In the genomic region with DNA sequence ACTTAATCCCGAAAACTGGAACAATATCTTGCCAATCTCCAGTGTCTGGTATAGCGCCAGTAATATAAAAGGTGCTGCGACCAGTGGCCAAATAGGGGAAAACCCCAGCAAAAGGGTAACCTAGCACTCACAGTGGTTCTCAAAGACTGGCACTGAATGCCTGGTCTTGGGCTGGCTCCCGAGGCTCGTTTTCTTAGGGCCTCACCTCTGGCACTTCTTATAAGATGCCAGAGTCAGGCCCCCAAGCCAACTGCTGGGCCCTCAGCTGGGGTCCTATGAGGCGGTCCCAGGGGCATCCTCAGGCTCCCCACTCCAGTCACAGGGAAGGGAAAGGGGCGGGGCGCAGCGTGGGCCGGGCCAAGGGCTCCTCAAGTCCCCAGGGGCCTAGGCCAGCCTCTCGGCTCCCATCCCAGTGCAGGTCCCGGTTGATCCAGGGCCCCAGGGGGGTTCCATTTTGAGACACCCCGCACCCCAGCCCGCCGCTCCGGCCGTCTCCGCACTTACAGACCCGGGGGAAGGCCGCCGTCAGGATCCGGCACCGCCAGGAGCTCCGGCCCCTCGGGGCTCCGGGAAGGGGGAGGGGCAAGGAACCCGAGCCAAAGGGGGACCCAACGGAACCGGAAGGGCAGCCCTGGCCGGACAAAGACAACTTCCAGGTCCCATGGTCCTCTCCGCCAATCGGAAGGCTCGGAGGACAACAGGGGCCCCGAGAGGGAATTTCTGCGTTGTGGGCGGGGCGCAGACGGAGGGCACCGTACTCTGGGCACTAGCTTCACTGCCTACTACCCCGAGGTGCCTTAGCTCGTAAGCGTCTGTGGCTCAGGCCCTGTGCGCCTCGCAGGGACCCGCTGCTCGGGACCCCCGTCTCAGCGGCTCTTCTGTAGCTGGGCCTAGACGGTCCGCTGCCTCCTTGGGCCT, we compare ENCODE assay signal across 8 cellular contexts. TPM values are rescaled to one million over a fixed set of nuclear protein-coding genes. Genes with fewer than 3 reads are reported as not detected.
A peak's percentile ranks its signal among the peaks of the same experiment; 100 is the strongest.
DNase-seq lines count a peak whose midpoint lies in the region; ATAC-seq, FAIRE-seq and TF ChIP-seq lines count a peak whose summit lies in the region.

Gene ZBTB26, minus strand, starts transcription at position 580 of the 918 bp plus-strand sequence. CDS start 11,578 bp downstream, outside the sequence.

- TF ChIP-seq POLR2A in GM18526 (IDR thresholded peaks at IDR 0.05; ENCODE audit: extremely low read depth, insufficient read length) = peak; percentile 91

- H3K36me3 Mint-ChIP-seq in brain = peaks cover 5% of the 10 kb centered on the region

- H3K27me3 ChIP-seq in iPS-15b (ENCODE audit: control insufficient read depth, insufficient read depth, low read length) (no peaks in the 10 kb centered on the region), skeletal muscle satellite cell (ENCODE audit: control insufficient read depth, insufficient read depth, low read length) (no peaks in the 10 kb centered on the region)

- peaks cover 3% of the 10 kb centered on the region for H3K27me3 Mint-ChIP-seq in brain

- peak within 1 kb of the TSS; percentile 83 for H3K4me2 ChIP-seq in skeletal muscle satellite cell (ENCODE audit: low read length)

- H3K4me1 ChIP-seq in iPS-15b (ENCODE audit: control insufficient read depth, insufficient read depth, low read length) (peaks cover 6% of the 10 kb centered on the region), skeletal muscle satellite cell (ENCODE audit: control insufficient read depth, insufficient read depth, low read length) (peaks cover 9% of the 10 kb centered on the region)

- H3K9me3 Mint-ChIP-seq in brain = no peaks in the 10 kb centered on the region

- FAIRE-seq in TTC549 (lab: Jason Lieb, UNC) = peak; percentile 19

- TF ChIP-seq CTCF in brain (conservative IDR thresholded peaks at IDR 0.05) = no peak

- peak; percentile 95 for DNase-seq in A172 (ENCODE audit: low spot score)
- DNase-seq in NCI-H2107 (lab: John Stamatoyannopoulos, UW) = peak; percentile 90

- H3K36me3 ChIP-seq in iPS-15b (ENCODE audit: control insufficient read depth, insufficient read depth, low read length) (no peaks in the 10 kb centered on the region), skeletal muscle satellite cell (ENCODE audit: insufficient read depth, low read length) (peaks cover under 1% of the 10 kb centered on the region)

- no peak within 1 kb of the TSS for H3K4me3 Mint-ChIP-seq in brain

- H3K4me3 ChIP-seq in iPS-15b (ENCODE audit: low read depth, low read length) = peak within 1 kb of the TSS; percentile 99
- peak within 1 kb of the TSS; percentile 81 for H3K4me3 ChIP-seq in skeletal muscle satellite cell (ENCODE audit: low read length)

- H3K9me3 ChIP-seq in iPS-15b (ENCODE audit: control insufficient read depth, insufficient read depth, low read length) (no peaks in the 10 kb centered on the region), skeletal muscle satellite cell (replicated peaks; ENCODE audit: low read length) (no peaks in the 10 kb centered on the region)

- peaks cover 32% of the 10 kb centered on the region for H3K4me1 Mint-ChIP-seq in brain

- H3K9ac ChIP-seq in iPS-15b (ENCODE audit: low read depth, low read length) (peak within 1 kb of the TSS; percentile 97), skeletal muscle satellite cell (ENCODE audit: low read depth, low read length) (peak within 1 kb of the TSS; percentile 93)

- ATAC-seq in HG03064 (IDR thresholded peaks at IDR 0.05; ENCODE audit: low read depth, unreplicated experiment) = peak; percentile 89

- peak within 1 kb of the TSS in 4 of 5 experiments; percentile 91 to 98 (median 94) for H3K27ac Mint-ChIP-seq in brain

RNA-seq across cellular contexts. Expression of gene ZBTB26, which starts in this region (rescaled TPM):
- total RNA-seq in A172 (2014; rRNA removed; shearing (Covaris generic)) = 6.1 and 10.2 TPM in 2 replicates
- 3.3 TPM for polyA plus RNA-seq in brain (ENCODE audit: insufficient read depth, low read depth, low replicate concordance)
- 1.8 and 2.4 TPM in 2 replicates for total RNA-seq in skeletal muscle satellite cell (2012; rRNA removed)

Comparison
In these comparisons a context has a peak if more than half of its experiments do, and no peak if none do; other contexts are left out.
1. Peak in every context shown above with its lines: DNase-seq, ATAC-seq and H3K4me3 ChIP-seq.